ENCODE assay signal across 19 cellular contexts in the genomic region with DNA sequence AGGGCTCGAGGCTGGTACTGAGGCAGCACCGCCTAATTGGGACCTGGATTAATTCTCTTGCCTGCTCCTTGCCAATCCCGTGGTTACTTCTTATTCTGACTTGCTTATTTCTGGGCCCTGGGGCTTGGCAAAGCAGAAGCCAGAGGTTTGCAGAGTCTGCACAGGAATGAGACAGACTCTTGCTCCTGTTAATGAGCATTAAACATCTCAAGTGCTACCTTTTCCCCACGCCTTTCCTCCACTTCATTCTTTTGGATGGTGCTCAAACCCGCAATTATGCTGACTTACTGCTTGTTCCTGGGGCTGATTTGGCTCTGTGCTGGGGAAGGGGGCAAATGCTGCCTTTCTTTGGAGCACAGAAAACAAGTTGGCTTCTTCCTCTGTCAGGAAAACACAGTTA. TPM values are rescaled to one million over a fixed set of nuclear protein-coding genes. Genes with fewer than 3 reads are reported as not detected.
DNase-seq lines count a peak whose midpoint lies in the region; ATAC-seq and TF ChIP-seq lines count a peak whose summit lies in the region.
"Had no signal": no experiment of that assay in that cellular context is flagged by ENCODE, and none has a peak within 500 bp of the region (broad histone marks: within the 10 kb centered on the region; RNA-seq: fewer than 3 reads in every experiment).

No MANE protein-coding gene starts in this region.

- no peaks in the 10 kb centered on the region for H3K36me3 ChIP-seq in lung (ENCODE audit: control insufficient read depth in 2 of 2, insufficient read depth in 2 of 2, low read length in 2 of 2)
- no peaks in the 10 kb centered on the region for H3K36me3 ChIP-seq in Peyer's patch
- H3K36me3 ChIP-seq: BE2C had no signal

- H3K27me3 ChIP-seq in lung (ENCODE audit: control insufficient read depth, insufficient read depth) (no peaks in the 10 kb centered on the region), Peyer's patch (no peaks in the 10 kb centered on the region)
- H3K27me3 ChIP-seq: BE2C had no signal

- H3K4me3 ChIP-seq in lung (no peak overlapping the region), Peyer's patch (no peak overlapping the region)
- H3K4me3 ChIP-seq: GM23338 had no signal

- peak; percentile 41 for ATAC-seq in lung (ENCODE audit: insufficient read depth, low FRiP score)
- no peak for ATAC-seq in GM21390 (IDR thresholded peaks at IDR 0.05; ENCODE audit: unreplicated experiment)
- ATAC-seq: GM23338 had no signal

- 61 to 87% methylated on average over 5 of the region's 5 CpGs for WGBS in lung, 2 donors

- no peaks in the 10 kb centered on the region for H3K9me3 ChIP-seq in lung (ENCODE audit: control insufficient read depth in 2 of 2, insufficient read depth in 1 of 2, low read length in 1 of 2)
- H3K9me3 ChIP-seq in Peyer's patch: no peaks in the 10 kb centered on the region
- H3K9me3 ChIP-seq: BE2C had no signal

- H3K27ac ChIP-seq in lung (ENCODE audit: low read depth in 1 of 2, low read length in 1 of 2): no peak overlapping the region
- no peak overlapping the region for H3K27ac ChIP-seq in Peyer's patch
- H3K27ac ChIP-seq: HL-60 had no signal

- DNase-seq in DMS79 treated with DMSO at 0.1 percent for 48 hours (lab: John Stamatoyannopoulos, UW): peak; percentile 54
- DNase-seq in NCI-H2227 treated with DMSO at 0.1 percent for 48 hours (lab: John Stamatoyannopoulos, UW): peak; percentile 52
- no peak for DNase-seq in lung (ENCODE audit: low spot score)
- no peak for DNase-seq in SK-N-DZ (ENCODE audit: low spot score)
- DNase-seq in Peyer's patch: no peak
- DNase-seq: ACHN; BE2C; C1 segment of cervical spinal cord; CD4-positive, CD25-positive, alpha-beta regulatory T cell; CD8-positive, alpha-beta memory T cell; COR-L47; DMS 273 treated with DMSO at 0.1 percent for 48 hours; DMS53; GDM1; HCEC 1CT had no signal

- no peak for TF ChIP-seq POLR2A in Peyer's patch (IDR thresholded peaks at IDR 0.05)

- TF ChIP-seq CTCF in lung (IDR thresholded peaks at IDR 0.05; ENCODE audit: control extremely low read depth, extremely low read depth): no peak
- TF ChIP-seq CTCF in Peyer's patch (IDR thresholded peaks at IDR 0.05): no peak

- H3K4me1 ChIP-seq in lung (ENCODE audit: control insufficient read depth in 2 of 2, insufficient read depth in 2 of 2, low read length in 2 of 2) (peaks cover 0 to 7% of the 10 kb centered on the region in 2 donors), Peyer's patch (no peaks in the 10 kb centered on the region)
- H3K4me1 ChIP-seq: BE2C had no signal

RNA-seq across cellular contexts. Expression of gene STOX2, which starts 16.5 kb away (rescaled TPM):
- total RNA-seq in lung (10 to 100 TPM; 15.1 to 27.5 TPM), Peyer's patch (10 to 100 TPM in 2 of 4 donors, 1 to 10 TPM in 2; 3.5 to 23.1 (median 7.6) TPM)
- 1 to 10 TPM; 1.8 to 2.0 TPM for polyA plus RNA-seq in lung
- 4.5 and 5.4 TPM in 2 replicates for polyA plus RNA-seq in SK-N-DZ (2014; cell fraction: cytosol; rRNA removed)
- 4.5 and 8.0 TPM in 2 replicates for polyA plus RNA-seq in SK-N-DZ (2014; cell fraction: nucleus; rRNA removed)
- total RNA-seq: CD4-positive, CD25-positive, alpha-beta regulatory T cell; CD8-positive, alpha-beta memory T cell; HT1080 had no signal
- polyA plus RNA-seq: CD4-positive, CD25-positive, alpha-beta regulatory T cell; CD8-positive, alpha-beta memory T cell had no signal

Comparison
In these comparisons a context has a peak if more than half of its experiments do, and no peak if none do; other contexts are left out.
1. DNase-seq: peak in DMS79 treated with DMSO at 0.1 percent for 48 hours (single experiment) and NCI-H2227 treated with DMSO at 0.1 percent for 48 hours (single experiment); none in lung (single experiment), SK-N-DZ (single experiment) and Peyer's patch (0 of 3).